ENCODE assay signal across 11 cellular contexts in the genomic region with DNA sequence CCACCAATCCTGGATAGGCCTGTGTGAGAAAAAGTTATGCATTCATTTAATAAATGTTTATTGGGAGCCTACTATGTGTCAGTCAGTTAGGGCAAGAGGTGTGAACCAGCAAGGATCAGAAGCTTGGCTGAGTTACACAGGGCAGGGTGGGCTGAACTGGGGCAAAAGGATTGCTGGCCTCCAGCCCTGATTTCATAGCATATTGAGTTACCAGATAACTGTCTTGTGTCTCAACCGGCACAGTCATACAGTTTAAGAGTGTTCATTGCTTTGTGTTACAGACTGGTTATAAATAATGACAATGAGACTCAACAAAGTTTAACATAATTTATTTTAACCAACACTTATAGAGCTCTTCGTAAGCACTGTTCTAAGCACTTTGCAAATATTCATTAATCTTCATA.
DNase-seq lines count a peak whose midpoint lies in the region; ATAC-seq and TF ChIP-seq lines count a peak whose summit lies in the region.
"Had no signal": no experiment of that assay in that cellular context is flagged by ENCODE, and none has a peak within 500 bp of the region (broad histone marks: within the 10 kb centered on the region; RNA-seq: fewer than 3 reads in every experiment).

No MANE protein-coding gene starts in this region.

- H4K20me1 ChIP-seq in GM23248 (ENCODE audit: insufficient read depth): no peaks in the 10 kb centered on the region
- H4K20me1 ChIP-seq in fibroblast of lung (ENCODE audit: control insufficient read depth, extremely low read depth, insufficient read depth, low read length): no peaks in the 10 kb centered on the region

- in situ Hi-C loops in GM23248 (cut with MboI): no loop called here

- no peak overlapping the region for H3K27ac Mint-ChIP-seq in activated naive CD4-positive, alpha-beta T cell treated with anti-CD3 and anti-CD28 coated beads, Interleukin-2, amount 10 ng/mL, durations not matched to agents 7 days and 5 days
- H3K27ac Mint-ChIP-seq: natural killer cell had no signal

- H3K9me3 ChIP-seq in GM23248 (ENCODE audit: low read depth) (no peaks in the 10 kb centered on the region), fibroblast of lung (ENCODE audit: control insufficient read depth, insufficient read depth, low read depth, low read length) (no peaks in the 10 kb centered on the region)

- CTCF ChIA-PET in activated naive CD4-positive, alpha-beta T cell treated with anti-CD3 and anti-CD28 coated beads, Interleukin-2, amount 10 ng/mL, durations not matched to agents 7 days and 5 days (lab: Charles Lee): no interaction called here

- no peaks in the 10 kb centered on the region for H3K36me3 Mint-ChIP-seq in activated naive CD4-positive, alpha-beta T cell treated with anti-CD3 and anti-CD28 coated beads, Interleukin-2, amount 10 ng/mL, durations not matched to agents 7 days and 5 days
- H3K36me3 Mint-ChIP-seq: natural killer cell had no signal

- H3K79me2 ChIP-seq in GM23248 (ENCODE audit: insufficient read depth) (no peaks in the 10 kb centered on the region), fibroblast of lung (ENCODE audit: control insufficient read depth, insufficient read depth, low read length) (no peaks in the 10 kb centered on the region)

- no peak for ATAC-seq in HG03196 (IDR thresholded peaks at IDR 0.05; ENCODE audit: unreplicated experiment)
- ATAC-seq: natural killer cell had no signal

- H2AFZ ChIP-seq in GM23248: no peak overlapping the region
- H2AFZ ChIP-seq in fibroblast of lung (ENCODE audit: low read length): no peak overlapping the region

- H3K27ac ChIP-seq in GM23248 (peak overlapping the region; percentile 93), fibroblast of lung (ENCODE audit: insufficient read depth, low read length) (peak overlapping the region; percentile 41)

- H3K36me3 ChIP-seq in GM23248 (ENCODE audit: low read depth) (no peaks in the 10 kb centered on the region), fibroblast of lung (ENCODE audit: control insufficient read depth, insufficient read depth, low read length) (no peaks in the 10 kb centered on the region)

- H3K4me2 ChIP-seq in GM23248 (ENCODE audit: unreplicated experiment) (peak overlapping the region; percentile 59), fibroblast of lung (ENCODE audit: extremely low read depth, insufficient read depth, low read length) (no peak overlapping the region)

- H3K9me3 Mint-ChIP-seq in activated naive CD4-positive, alpha-beta T cell treated with anti-CD3 and anti-CD28 coated beads, Interleukin-2, amount 10 ng/mL, durations not matched to agents 7 days and 5 days: no peaks in the 10 kb centered on the region
- H3K9me3 Mint-ChIP-seq: natural killer cell had no signal

- H3K4me3 ChIP-seq in GM23248 (0 out of 2 replicates have a peak overlapping the region, but pooled peaks have one; percentile 18), fibroblast of lung (replicated peaks in 1 of 4; ENCODE audit: control extremely low read depth in 1 of 4, insufficient read depth in 1 of 4, low read depth in 3 of 4, low read length in 4 of 4) (no peak overlapping the region), retinal pigment epithelial cell (ENCODE audit: low read length) (no peak overlapping the region)

- H3K27me3 ChIP-seq in GM23248 (replicated peaks; ENCODE audit: insufficient read depth) (no peaks in the 10 kb centered on the region), fibroblast of lung (ENCODE audit: control insufficient read depth, insufficient read depth, low read length) (no peaks in the 10 kb centered on the region)

- WGBS in GM23248 (ENCODE audit: low coverage in 1 of 2, low lambda C conversion rate in 2 of 2, missing lambda C conversion rate in 2 of 2), 2 experiments: 0 to 6% methylated on average over 2 of the region's 2 CpGs

- H3K4me1 ChIP-seq in GM23248 (ENCODE audit: insufficient read depth) (peaks cover 55% of the 10 kb centered on the region), fibroblast of lung (ENCODE audit: control insufficient read depth, extremely low read depth, insufficient read depth, low read length) (peaks cover 11% of the 10 kb centered on the region)

- peak overlapping the region; percentile 58 for H3K9ac ChIP-seq in GM23248
- no peak overlapping the region for H3K9ac ChIP-seq in fibroblast of lung (ENCODE audit: insufficient read depth, low read length)

- no peaks in the 10 kb centered on the region for H3K9me2 ChIP-seq in GM23248 (ENCODE audit: insufficient read depth)

- H3K27me3 Mint-ChIP-seq in activated naive CD4-positive, alpha-beta T cell treated with anti-CD3 and anti-CD28 coated beads, Interleukin-2, amount 10 ng/mL, durations not matched to agents 7 days and 5 days: no peaks in the 10 kb centered on the region

- DNase-seq in GM23248: peak; percentile 96
- peak; percentile 68 for DNase-seq in RKO (ENCODE audit: low spot score)
- DNase-seq in fibroblast of lung (ENCODE audit: low read depth in 2 of 2): peak; percentile 83 to 97
- peak; percentile 56 for DNase-seq in retinal pigment epithelial cell (ENCODE audit: low read depth)
- DNase-seq in NCI-H2196 treated with DMSO at 0.1 percent for 48 hours (lab: John Stamatoyannopoulos, UW; ENCODE audit: unreplicated experiment): no peak
- DNase-seq in NCI-H1694 (lab: John Stamatoyannopoulos, UW): no peak
- no peak for DNase-seq in activated naive CD4-positive, alpha-beta T cell treated with anti-CD3 and anti-CD28 coated beads, Interleukin-2, amount 10 ng/mL, durations not matched to agents 7 days and 5 days
- DNase-seq: GF-D8, hypothalamus, natural killer cell had no signal

- H3K4me3 Mint-ChIP-seq in activated naive CD4-positive, alpha-beta T cell treated with anti-CD3 and anti-CD28 coated beads, Interleukin-2, amount 10 ng/mL, durations not matched to agents 7 days and 5 days: no peak overlapping the region
- H3K4me3 Mint-ChIP-seq: natural killer cell had no signal

- peaks cover 19% of the 10 kb centered on the region for H3K4me1 Mint-ChIP-seq in activated naive CD4-positive, alpha-beta T cell treated with anti-CD3 and anti-CD28 coated beads, Interleukin-2, amount 10 ng/mL, durations not matched to agents 7 days and 5 days

- TF ChIP-seq CTCF in fibroblast of lung (conservative IDR thresholded peaks at IDR 0.05 in 1 of 2, IDR thresholded peaks at IDR 0.05 in 1 of 2; ENCODE audit: low read depth in 1 of 2, low read length in 2 of 2) (no peak), retinal pigment epithelial cell (conservative IDR thresholded peaks at IDR 0.05; ENCODE audit: low read depth, low read length) (no peak)

- peaks cover 49% of the 10 kb centered on the region for H3F3A ChIP-seq in GM23248 (ENCODE audit: insufficient read depth)

Comparison
In these comparisons a context has a peak if more than half of its experiments do, and no peak if none do; other contexts are left out.
1. DNase-seq: peak in GM23248 (single experiment), RKO (single experiment), fibroblast of lung (2 of 2) and retinal pigment epithelial cell (single experiment); none in NCI-H2196 treated with DMSO at 0.1 percent for 48 hours (single experiment), NCI-H1694 (single experiment) and activated naive CD4-positive, alpha-beta T cell treated with anti-CD3 and anti-CD28 coated beads, Interleukin-2, amount 10 ng/mL, durations not matched to agents 7 days and 5 days (single experiment).